ENCODE assay signal across 9 cellular contexts in genomic region chr3:194112120-194113106, GRCh38. TPM values are rescaled to one million over a fixed set of nuclear protein-coding genes. Genes with fewer than 3 reads are reported as not detected.
DNase-seq lines count a peak whose midpoint lies in the region; ATAC-seq and TF ChIP-seq lines count a peak whose summit lies in the region.
"Had no signal": no experiment of that assay in that cellular context is flagged by ENCODE, and none has a peak within 500 bp of the region (broad histone marks: within the 10 kb centered on the region; RNA-seq: fewer than 3 reads in every experiment).

No MANE protein-coding gene starts in this region.

- peaks cover 18% of the 10 kb centered on the region for H3K4me1 Mint-ChIP-seq in WTC11

- H3K27ac Mint-ChIP-seq in WTC11: no peak overlapping the region
- H3K27ac Mint-ChIP-seq: H9 had no signal

- no peak overlapping the region for H3K4me3 Mint-ChIP-seq in WTC11
- H3K4me3 Mint-ChIP-seq: H9 had no signal

- ATAC-seq in WTC11 (peak; percentile 36; the same call in 1 of the 2 replicates), lower lobe of right lung (peak; percentile 95 to 97), GM19463 (IDR thresholded peaks at IDR 0.05; ENCODE audit: unreplicated experiment) (no peak)

- POLR2A ChIA-PET in WTC11 (lab: Charles Lee): no interaction called here

- no peaks in the 10 kb centered on the region for H3K36me3 Mint-ChIP-seq in WTC11

- no peaks in the 10 kb centered on the region for H3K9me3 Mint-ChIP-seq in WTC11
- H3K9me3 Mint-ChIP-seq: H9 had no signal

- H3K36me3 ChIP-seq in lower lobe of right lung: no peaks in the 10 kb centered on the region
- no peaks in the 10 kb centered on the region for H3K36me3 ChIP-seq in tibial artery

- H3K4me1 ChIP-seq in lower lobe of right lung (no peaks in the 10 kb centered on the region), tibial artery (no peaks in the 10 kb centered on the region)

- no peak overlapping the region for H3K27ac ChIP-seq in lower lobe of right lung
- H3K27ac ChIP-seq in tibial artery: no peak overlapping the region

- H3K4me3 ChIP-seq in lower lobe of right lung (no peak overlapping the region), tibial artery (no peak overlapping the region)

- no peaks in the 10 kb centered on the region for H3K9me3 ChIP-seq in lower lobe of right lung
- H3K9me3 ChIP-seq in tibial artery: no peaks in the 10 kb centered on the region

- H3K27me3 Mint-ChIP-seq in WTC11 (ENCODE audit: low read depth): no peaks in the 10 kb centered on the region; the same call in 1 of the 2 replicates

- CTCF ChIA-PET in WTC11 (lab: Charles Lee): no interaction called here

- no peaks in the 10 kb centered on the region for H3K27me3 ChIP-seq in lower lobe of right lung (ENCODE audit: low read depth)
- H3K27me3 ChIP-seq in tibial artery: peaks cover 0 to 23% of the 10 kb centered on the region in 2 donors

- DNase-seq in COR-L47 (lab: John Stamatoyannopoulos, UW) (peak; percentile 14), NCI-H1092 treated with DMSO at 0.1 percent for 48 hours (lab: John Stamatoyannopoulos, UW) (peak; percentile 62), WTC11 (ENCODE audit: low spot score) (no peak), lower lobe of right lung (no peak), NCI-H446 (lab: John Stamatoyannopoulos, UW) (no peak), tibial artery (no peak), cerebellar nuclear complex (lab: John Stamatoyannopoulos, UW) (no peak)
- DNase-seq: H9 had no signal

- intact Hi-C loops in lower lobe of right lung (cut with DNase I) (no loop called here), tibial artery (cut with DNase I; ENCODE audit: low total_unique reads) (no loop called here)

- TF ChIP-seq CTCF in WTC11 (IDR thresholded peaks at IDR 0.05): no peak
- no peak for TF ChIP-seq CTCF in lower lobe of right lung (IDR thresholded peaks at IDR 0.05)
- no peak for TF ChIP-seq CTCF in tibial artery (IDR thresholded peaks at IDR 0.05)

TF ChIP-seq in WTC11, 78 proteins besides CTCF, POLR2A, EP300 and RAD21:
- peak; percentile 86 for TF ChIP-seq GABPB1 (CRISPR knock-in tag; IDR thresholded peaks at IDR 0.05)
- TF ChIP-seq ATF2 (CRISPR knock-in tag; IDR thresholded peaks at IDR 0.05; ENCODE audit: borderline replicate concordance, low read depth): no peak

RNA-seq across cellular contexts. Expression of gene HES1, which starts 23.5 kb away (rescaled TPM):
- total RNA-seq in WTC11 (2021) (28.4 to 65.9 TPM (median 62.3 TPM) in 3 replicates), lower lobe of right lung (29.5 TPM)

Comparison
In these comparisons a context has a peak if more than half of its experiments do, and no peak if none do; other contexts are left out.
1. DNase-seq: peak in COR-L47 (single experiment) and NCI-H1092 treated with DMSO at 0.1 percent for 48 hours (single experiment); none in WTC11 (single experiment), lower lobe of right lung (single experiment), NCI-H446 (0 of 2), tibial artery (0 of 2) and cerebellar nuclear complex (0 of 2).